ENCODE assay signal across 17 cellular contexts in the genomic region with DNA sequence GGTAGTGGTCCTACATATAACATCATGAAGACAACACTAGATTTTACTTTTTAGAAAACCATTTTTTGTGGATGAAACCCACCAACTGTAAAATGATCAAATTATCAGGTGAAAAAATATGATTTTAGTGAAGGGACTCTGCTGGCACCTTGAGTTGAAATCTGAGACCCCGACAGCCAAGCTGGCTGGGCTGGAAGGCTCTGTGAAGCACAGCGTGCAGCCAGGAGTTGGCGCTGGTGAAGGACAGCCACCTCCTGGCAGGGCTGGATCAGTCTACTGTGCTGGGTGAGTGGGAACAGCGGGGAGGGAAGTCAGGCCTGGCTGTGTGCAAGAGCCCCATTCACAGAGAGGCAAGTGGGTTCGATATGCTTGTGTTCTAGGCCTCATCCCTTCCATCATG.
"Had no signal": no experiment of that assay in that cellular context is flagged by ENCODE, and none has a peak within 500 bp of the region (broad histone marks: within the 10 kb centered on the region; RNA-seq: fewer than 3 reads in every experiment).

No MANE protein-coding gene starts in this region.

- H3K27me3 ChIP-seq: left lung, neutrophil, right atrium auricular region, tibial nerve, vagina had no signal

- DNase-seq: activated CD4-positive, CD25-positive, alpha-beta regulatory T cell treated with anti-CD3 and anti-CD28 coated beads, Interleukin-2, amount 50 U/mL, for 72 hours; activated naive CD4-positive, alpha-beta T cell treated with Interleukin-2 at 50 U/mL for 16 hours; activated T-cell treated with anti-CD3 and anti-CD28 coated beads for 4 hours; anterior cingulate cortex; cerebellar nuclear complex; dermis blood vessel endothelial cell; mammary epithelial cell; mucosa of descending colon; naive thymus-derived CD4-positive, alpha-beta T cell; stimulated activated CD4-positive, alpha-beta T cell treated with anti-CD3 and anti-CD28 coated beads, Interleukin-4, amount 100 ng/mL, for 1 hour; stimulated activated naive B cell treated with anti-CD40 and anti-IgM and Interleukin-4, amounts not matched to agents 10 μg/mL and 1 μg/mL and 100 μg/mL, for 72 hours had no signal

- H3K9me3 ChIP-seq: neutrophil had no signal

- H3K36me3 Mint-ChIP-seq: naive thymus-derived CD4-positive, alpha-beta T cell had no signal

- ATAC-seq: left lung; mucosa of descending colon; naive thymus-derived CD4-positive, alpha-beta T cell; stimulated activated naive B cell treated with anti-CD40 and anti-IgM and Interleukin-4, amounts not matched to agents 10 μg/mL and 1 μg/mL and 100 μg/mL, for 72 hours had no signal

- H3K9me3 Mint-ChIP-seq: T-helper 2 cell treated with Interferon-gamma antibody and Interleukin-4, amounts not matched to agents 5 μg/mL and 100 μg/mL, for 36 hours had no signal

- H3K27ac ChIP-seq: left lung, neutrophil, right atrium auricular region, tibial nerve, vagina had no signal

- H3K27ac Mint-ChIP-seq: naive thymus-derived CD4-positive, alpha-beta T cell; stimulated activated naive B cell treated with anti-CD40 and anti-IgM and Interleukin-4, amounts not matched to agents 10 μg/mL and 1 μg/mL and 100 μg/mL, for 72 hours; T-helper 2 cell treated with Interferon-gamma antibody and Interleukin-4, amounts not matched to agents 5 μg/mL and 100 μg/mL, for 36 hours had no signal

- H3K27me3 Mint-ChIP-seq: stimulated activated naive B cell treated with anti-CD40 and anti-IgM and Interleukin-4, amounts not matched to agents 10 μg/mL and 1 μg/mL and 100 μg/mL, for 72 hours had no signal

- H3K4me1 ChIP-seq: left lung, right atrium auricular region, vagina had no signal

- H3K4me3 Mint-ChIP-seq: naive thymus-derived CD4-positive, alpha-beta T cell; stimulated activated naive B cell treated with anti-CD40 and anti-IgM and Interleukin-4, amounts not matched to agents 10 μg/mL and 1 μg/mL and 100 μg/mL, for 72 hours; T-helper 2 cell treated with Interferon-gamma antibody and Interleukin-4, amounts not matched to agents 5 μg/mL and 100 μg/mL, for 36 hours had no signal

- H3K4me1 Mint-ChIP-seq: stimulated activated naive B cell treated with anti-CD40 and anti-IgM and Interleukin-4, amounts not matched to agents 10 μg/mL and 1 μg/mL and 100 μg/mL, for 72 hours had no signal
